Comparison of ENCODE assay signal across 10 cellular contexts in the genomic region with DNA sequence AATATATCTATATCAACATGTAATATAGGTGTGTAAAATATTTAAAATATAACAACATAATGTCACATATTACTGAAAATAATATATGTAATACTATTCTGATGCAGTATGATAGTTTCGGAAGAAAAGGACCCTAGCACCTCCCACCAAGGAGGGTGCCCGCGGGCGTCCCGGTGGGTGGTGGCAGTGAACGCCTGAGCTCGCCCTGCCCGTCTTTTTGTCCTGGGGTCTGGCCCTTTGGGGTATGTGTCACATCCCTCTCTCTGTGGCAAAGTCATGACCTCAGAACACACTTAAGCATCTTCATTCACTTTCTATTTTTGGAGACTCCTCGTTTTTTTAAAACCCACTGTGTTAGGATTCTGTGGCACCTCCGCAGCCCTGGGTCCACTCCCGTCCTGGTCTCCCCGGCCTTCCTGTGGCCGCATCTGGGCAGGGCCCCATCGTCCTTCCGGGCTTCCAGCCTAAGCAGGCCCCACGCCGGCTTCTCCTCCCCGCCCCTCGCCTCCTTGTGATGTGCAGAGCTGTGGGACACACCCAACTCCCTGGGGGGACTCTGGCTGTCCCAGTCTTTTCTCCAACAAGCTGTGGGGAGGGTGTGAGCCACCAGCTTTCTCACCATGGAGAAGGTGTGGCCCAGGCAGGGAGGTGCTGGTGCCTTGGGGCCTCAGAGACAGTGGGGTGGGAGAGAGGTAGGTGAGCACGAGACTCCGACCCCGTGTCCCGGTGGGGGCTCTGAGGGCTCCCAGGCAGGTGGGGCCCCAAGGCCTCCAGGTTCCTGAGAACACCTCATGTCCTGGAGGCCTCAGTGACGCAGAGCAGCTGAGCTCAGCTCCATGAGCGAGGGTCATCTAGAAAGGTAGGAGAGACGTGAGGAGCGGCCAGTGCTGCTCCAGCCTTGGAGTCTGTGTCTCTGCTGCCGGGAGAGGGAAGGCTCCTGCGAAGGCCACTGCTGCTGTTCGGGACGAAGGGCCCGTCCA. TPM values are rescaled to one million over a fixed set of nuclear protein-coding genes. Genes with fewer than 3 reads are reported as not detected.
DNase-seq lines count a peak whose midpoint lies in the region; ATAC-seq and TF ChIP-seq lines count a peak whose summit lies in the region.
"Had no signal": no experiment of that assay in that cellular context is flagged by ENCODE, and none has a peak within 500 bp of the region (broad histone marks: within the 10 kb centered on the region; RNA-seq: fewer than 3 reads in every experiment).

No MANE protein-coding gene starts in this region.

- no peak for TF ChIP-seq EP300 in stomach (IDR thresholded peaks at IDR 0.05)

- H3K9me3 ChIP-seq in SK-N-MC (ENCODE audit: low read depth, low read length) (no peaks in the 10 kb centered on the region), esophagus (ENCODE audit: control insufficient read depth in 2 of 2, insufficient read depth in 1 of 2, low read depth in 1 of 2, low read length in 1 of 2) (no peaks in the 10 kb centered on the region), mucosa of stomach (ENCODE audit: control insufficient read depth, low read length) (no peaks in the 10 kb centered on the region), stomach (no peaks in the 10 kb centered on the region)
- H3K9me3 ChIP-seq: SJSA1 had no signal

- H3K4me1 ChIP-seq in esophagus (ENCODE audit: control insufficient read depth in 2 of 2, insufficient read depth in 2 of 2, low read length in 1 of 2), result peaks cover 19 to 49% of the 10 kb centered on the region in 2 donors
- peaks cover 78% of the 10 kb centered on the region for H3K4me1 ChIP-seq in mucosa of stomach (ENCODE audit: control insufficient read depth, insufficient read depth, low read length)
- H3K4me1 ChIP-seq in stomach, result peaks cover 77 to 100% (median 88%) of the 10 kb centered on the region in 4 donors
- H3K4me1 ChIP-seq: SJSA1 had no signal

- WGBS in esophagus, 2 donors, result 56 to 62% methylated on average over 32 of the region's 32 CpGs
- WGBS in stomach, 5 donors, result 67 to 83% (median 71%) methylated on average over 30 to 32 of the region's 32 CpGs

- no peak for ATAC-seq in HG02870 (IDR thresholded peaks at IDR 0.05; ENCODE audit: unreplicated experiment)

- H3K27me3 ChIP-seq in esophagus (ENCODE audit: control insufficient read depth in 1 of 2, insufficient read depth in 2 of 2, low read length in 2 of 2) (no peaks in the 10 kb centered on the region), mucosa of stomach (ENCODE audit: control insufficient read depth, insufficient read depth, low read length) (no peaks in the 10 kb centered on the region), stomach (no peaks in the 10 kb centered on the region)
- H3K27me3 ChIP-seq: SJSA1 had no signal

- intact Hi-C loops in stomach (cut with DNase I; ENCODE audit: low total_unique reads), result no loop called here

- TF ChIP-seq CTCF in stomach (IDR thresholded peaks at IDR 0.05), result no peak

- no peak for TF ChIP-seq POLR2A in stomach (IDR thresholded peaks at IDR 0.05)

- H3K27ac ChIP-seq in SK-N-MC (peak overlapping the region; percentile 95), esophagus (ENCODE audit: low read depth in 2 of 2, low read length in 1 of 2) (peak overlapping the region; percentile 86 to 90), stomach (peak overlapping the region; percentile 52 to 96 (median 94))
- H3K27ac ChIP-seq: SJSA1 had no signal

- peak overlapping the region; percentile 9; the same call in 1 of the 2 replicates for H3K4me3 ChIP-seq in SK-N-MC
- H3K4me3 ChIP-seq in esophagus (ENCODE audit: low read depth in 1 of 2, low read length in 2 of 2), result no peak overlapping the region
- no peak overlapping the region for H3K4me3 ChIP-seq in mucosa of stomach (ENCODE audit: low read length)
- H3K4me3 ChIP-seq in stomach, result no peak overlapping the region
- H3K4me3 ChIP-seq: SJSA1 had no signal

- DNase-seq in SK-N-MC (ENCODE audit: low read depth, low spot score) (no peak), stomach (no peak), HT-29 (ENCODE audit: low spot score) (no peak), hepatic stellate cell (ENCODE audit: low spot score) (no peak)
- DNase-seq in stimulated activated CD4-positive, alpha-beta T cell treated with anti-CD3 and anti-CD28 coated beads, Interleukin-1b, Interleukin-23, amount 100 ng/mL, for 48 hours, result no peak
- DNase-seq: NCI-H187 had no signal

- no peak overlapping the region for H3K9ac ChIP-seq in SK-N-MC (ENCODE audit: insufficient read length)
- H3K9ac ChIP-seq in mucosa of stomach (ENCODE audit: low read length), result peak overlapping the region; percentile 33

- H3K36me3 ChIP-seq in SK-N-MC (ENCODE audit: insufficient read depth, low read length) (peaks cover 4% of the 10 kb centered on the region; the same call in 1 of the 2 replicates), esophagus (ENCODE audit: control insufficient read depth in 2 of 2, insufficient read depth in 2 of 2, low read length in 1 of 2) (peaks cover 0 to 28% of the 10 kb centered on the region in 2 donors), mucosa of stomach (ENCODE audit: control insufficient read depth, insufficient read depth, low read length) (no peaks in the 10 kb centered on the region), stomach (peaks cover 0 to 31% (median 6%) of the 10 kb centered on the region in 4 donors)
- H3K36me3 ChIP-seq: SJSA1 had no signal

RNA-seq across cellular contexts. Expression of a gene that starts 16.5 kb away (rescaled TPM):
- 10 to 100 TPM; 17.6 to 33.4 TPM for polyA plus RNA-seq in esophagus
- total RNA-seq in stomach, result 100 to 1,000 TPM in 1 of 5 donors, 10 to 100 TPM in 3, 1 to 10 TPM in 1; 8.5 to 167 (median 22.9) TPM
- polyA plus RNA-seq in stomach, result 10 to 100 TPM; 14.2 to 24.4 (median 22.7) TPM
- total RNA-seq in HT-29 (2014; rRNA removed; shearing (Covaris generic)), result 73.4 and 79.9 TPM in 2 replicates
